ENCODE assay signal across 1 cellular context in the genomic region with DNA sequence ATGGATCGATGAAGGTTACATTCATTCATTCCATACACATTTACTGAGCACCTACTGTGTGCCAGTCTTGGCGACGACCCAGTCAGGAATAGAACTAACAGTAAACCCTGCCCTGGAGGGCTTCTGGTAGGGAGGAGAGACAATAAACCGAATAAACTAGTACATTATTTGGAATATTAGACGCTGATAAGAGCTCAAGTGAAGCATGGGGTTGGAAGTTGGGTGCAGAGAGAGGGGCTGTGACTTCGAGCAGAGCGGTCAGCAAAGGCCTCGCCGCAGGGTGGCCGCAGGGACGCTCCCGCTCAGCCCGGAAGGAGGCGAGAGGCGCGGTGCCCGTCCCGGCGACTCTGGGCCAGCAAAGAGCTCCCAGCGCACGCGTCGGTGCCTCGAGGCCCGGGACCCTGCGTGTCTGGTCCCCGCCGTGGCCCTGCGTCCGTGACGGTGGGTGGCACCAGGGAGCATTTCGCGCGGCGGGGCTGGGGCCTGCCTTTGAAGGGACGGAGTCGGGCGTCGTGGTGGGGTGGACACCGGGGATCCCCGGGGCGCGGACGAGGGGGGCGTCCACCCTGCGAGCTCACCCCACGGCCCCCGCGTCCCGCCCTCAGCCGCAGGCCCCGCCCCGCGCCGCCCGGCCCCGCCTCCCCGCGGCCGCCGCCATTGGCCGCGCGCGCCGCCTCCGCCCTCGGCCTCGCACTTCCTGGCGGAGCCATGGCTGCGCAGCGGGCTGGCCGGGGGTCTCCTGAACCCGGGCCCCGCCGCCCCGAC.
TF ChIP-seq lines count a peak whose summit lies in the region.

TSS of gene KLHL36 (plus strand) at position 682 of the 765 bp plus-strand sequence. CDS start 2,357 bp downstream, outside the sequence.

TF ChIP-seq in K562, 482 proteins besides CTCF, POLR2A, EP300 and RAD21 (continued from another document and continues in another):
- TF ChIP-seq, protein P1, sequence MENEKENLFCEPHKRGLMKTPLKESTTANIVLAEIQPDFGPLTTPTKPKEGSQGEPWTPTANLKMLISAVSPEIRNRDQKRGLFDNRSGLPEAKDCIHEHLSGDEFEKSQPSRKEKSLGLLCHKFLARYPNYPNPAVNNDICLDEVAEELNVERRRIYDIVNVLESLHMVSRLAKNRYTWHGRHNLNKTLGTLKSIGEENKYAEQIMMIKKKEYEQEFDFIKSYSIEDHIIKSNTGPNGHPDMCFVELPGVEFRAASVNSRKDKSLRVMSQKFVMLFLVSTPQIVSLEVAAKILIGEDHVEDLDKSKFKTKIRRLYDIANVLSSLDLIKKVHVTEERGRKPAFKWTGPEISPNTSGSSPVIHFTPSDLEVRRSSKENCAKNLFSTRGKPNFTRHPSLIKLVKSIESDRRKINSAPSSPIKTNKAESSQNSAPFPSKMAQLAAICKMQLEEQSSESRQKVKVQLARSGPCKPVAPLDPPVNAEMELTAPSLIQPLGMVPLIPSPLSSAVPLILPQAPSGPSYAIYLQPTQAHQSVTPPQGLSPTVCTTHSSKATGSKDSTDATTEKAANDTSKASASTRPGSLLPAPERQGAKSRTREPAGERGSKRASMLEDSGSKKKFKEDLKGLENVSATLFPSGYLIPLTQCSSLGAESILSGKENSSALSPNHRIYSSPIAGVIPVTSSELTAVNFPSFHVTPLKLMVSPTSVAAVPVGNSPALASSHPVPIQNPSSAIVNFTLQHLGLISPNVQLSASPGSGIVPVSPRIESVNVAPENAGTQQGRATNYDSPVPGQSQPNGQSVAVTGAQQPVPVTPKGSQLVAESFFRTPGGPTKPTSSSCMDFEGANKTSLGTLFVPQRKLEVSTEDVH (IDR thresholded peaks at IDR 0.05; ENCODE audit: low read depth, partially characterized antibody): no peak
- TF ChIP-seq STAT5B (CRISPR knock-in tag; IDR thresholded peaks at IDR 0.05) (no peak), ZNF589 (CRISPR knock-in tag; IDR thresholded peaks at IDR 0.05; ENCODE audit: low read depth) (0 out of 2 replicates have a peak, but pooled peaks have one; percentile 52), NR3C1 (CRISPR knock-in tag; IDR thresholded peaks at IDR 0.05) (peak; percentile 92), HDAC1 (IDR thresholded peaks at IDR 0.05) (peak in 1 of 2 experiments; percentile 86; a peak in 2 of 4 replicates), MYNN (IDR thresholded peaks at IDR 0.05) (no peak), MYNN (CRISPR knock-in tag; IDR thresholded peaks at IDR 0.05) (no peak), ZBTB7A (IDR thresholded peaks at IDR 0.05; ENCODE audit: borderline replicate concordance, control insufficient read depth, low read depth, low read length) (peak; percentile 81), BRF1 (IDR thresholded peaks at IDR 0.05; ENCODE audit: borderline replicate concordance, extremely low read depth, insufficient read length) (no peak), DDX20 (tag; IDR thresholded peaks at IDR 0.05; ENCODE audit: low read depth) (no peak), POLR3A (IDR thresholded peaks at IDR 0.05; ENCODE audit: borderline replicate concordance, extremely low read depth, insufficient read depth, insufficient read length) (no peak), FIP1L1 (IDR thresholded peaks at IDR 0.05; ENCODE audit: low read depth, low read length, poor library complexity, severe bottlenecking) (peak; percentile 49), GTF2F1 (IDR thresholded peaks at IDR 0.05; ENCODE audit: low read depth, low read length) (no peak), NR2C1 (IDR thresholded peaks at IDR 0.05) (no peak), NR2C1 (tag; IDR thresholded peaks at IDR 0.05) (no peak), ARHGAP35 (IDR thresholded peaks at IDR 0.05; ENCODE audit: partially characterized antibody) (no peak), NR1H2 (CRISPR knock-in tag; IDR thresholded peaks at IDR 0.05) (0 out of 2 replicates have a peak, but pooled peaks have one; percentile 58), HIVEP1 (CRISPR knock-in tag; IDR thresholded peaks at IDR 0.05) (no peak), GATA2 (CRISPR knock-in tag; IDR thresholded peaks at IDR 0.05) (no peak), PTTG1 (tag; IDR thresholded peaks at IDR 0.05; ENCODE audit: low read depth) (no peak), ZNF133 (CRISPR knock-in tag; IDR thresholded peaks at IDR 0.05) (no peak), ZKSCAN1 (IDR thresholded peaks at IDR 0.05; ENCODE audit: low read depth, low read length) (peak; percentile 98), HNRNPUL1 (IDR thresholded peaks at IDR 0.05; ENCODE audit: low read length) (no peak), ZBTB49 (CRISPR knock-in tag; IDR thresholded peaks at IDR 0.05; ENCODE audit: borderline replicate concordance) (peak; percentile 86; the same call in 1 of the 2 replicates), ZBTB8A (IDR thresholded peaks at IDR 0.05; ENCODE audit: partially characterized antibody) (no peak), THRB (CRISPR knock-in tag; conservative IDR thresholded peaks at IDR 0.05) (0 out of 2 replicates have a peak, but pooled peaks have one; percentile 7), ZNF212 (CRISPR knock-in tag; IDR thresholded peaks at IDR 0.05) (no peak), ZFPM2 (CRISPR knock-in tag; IDR thresholded peaks at IDR 0.05) (no peak), FOXM1 (IDR thresholded peaks at IDR 0.05; ENCODE audit: low read depth) (no peak), FOXM1 (CRISPR knock-in tag; IDR thresholded peaks at IDR 0.05; ENCODE audit: low read depth) (no peak), ZNF512 (tag; IDR thresholded peaks at IDR 0.05) (no peak), ZNF511 (CRISPR knock-in tag; IDR thresholded peaks at IDR 0.05) (peak; percentile 81), ETV5 (CRISPR knock-in tag; IDR thresholded peaks at IDR 0.05; ENCODE audit: low read depth) (no peak; the same call in 1 of the 2 replicates)
- TF ChIP-seq, protein P2, sequence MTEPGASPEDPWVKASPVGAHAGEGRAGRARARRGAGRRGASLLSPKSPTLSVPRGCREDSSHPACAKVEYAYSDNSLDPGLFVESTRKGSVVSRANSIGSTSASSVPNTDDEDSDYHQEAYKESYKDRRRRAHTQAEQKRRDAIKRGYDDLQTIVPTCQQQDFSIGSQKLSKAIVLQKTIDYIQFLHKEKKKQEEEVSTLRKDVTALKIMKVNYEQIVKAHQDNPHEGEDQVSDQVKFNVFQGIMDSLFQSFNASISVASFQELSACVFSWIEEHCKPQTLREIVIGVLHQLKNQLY (CRISPR knock-in tag; conservative IDR thresholded peaks at IDR 0.05): peak in 1 of 2 experiments; percentile 43; a peak in 1 of 4 replicates
- TF ChIP-seq, protein P3, sequence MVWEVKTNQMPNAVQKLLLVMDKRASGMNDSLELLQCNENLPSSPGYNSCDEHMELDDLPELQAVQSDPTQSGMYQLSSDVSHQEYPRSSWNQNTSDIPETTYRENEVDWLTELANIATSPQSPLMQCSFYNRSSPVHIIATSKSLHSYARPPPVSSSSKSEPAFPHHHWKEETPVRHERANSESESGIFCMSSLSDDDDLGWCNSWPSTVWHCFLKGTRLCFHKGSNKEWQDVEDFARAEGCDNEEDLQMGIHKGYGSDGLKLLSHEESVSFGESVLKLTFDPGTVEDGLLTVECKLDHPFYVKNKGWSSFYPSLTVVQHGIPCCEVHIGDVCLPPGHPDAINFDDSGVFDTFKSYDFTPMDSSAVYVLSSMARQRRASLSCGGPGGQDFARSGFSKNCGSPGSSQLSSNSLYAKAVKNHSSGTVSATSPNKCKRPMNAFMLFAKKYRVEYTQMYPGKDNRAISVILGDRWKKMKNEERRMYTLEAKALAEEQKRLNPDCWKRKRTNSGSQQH (CRISPR knock-in tag; IDR thresholded peaks at IDR 0.05): no peak
- TF ChIP-seq, protein P4, sequence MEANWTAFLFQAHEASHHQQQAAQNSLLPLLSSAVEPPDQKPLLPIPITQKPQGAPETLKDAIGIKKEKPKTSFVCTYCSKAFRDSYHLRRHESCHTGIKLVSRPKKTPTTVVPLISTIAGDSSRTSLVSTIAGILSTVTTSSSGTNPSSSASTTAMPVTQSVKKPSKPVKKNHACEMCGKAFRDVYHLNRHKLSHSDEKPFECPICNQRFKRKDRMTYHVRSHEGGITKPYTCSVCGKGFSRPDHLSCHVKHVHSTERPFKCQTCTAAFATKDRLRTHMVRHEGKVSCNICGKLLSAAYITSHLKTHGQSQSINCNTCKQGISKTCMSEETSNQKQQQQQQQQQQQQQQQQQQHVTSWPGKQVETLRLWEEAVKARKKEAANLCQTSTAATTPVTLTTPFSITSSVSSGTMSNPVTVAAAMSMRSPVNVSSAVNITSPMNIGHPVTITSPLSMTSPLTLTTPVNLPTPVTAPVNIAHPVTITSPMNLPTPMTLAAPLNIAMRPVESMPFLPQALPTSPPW (CRISPR knock-in tag; IDR thresholded peaks at IDR 0.05): peak; percentile 95
- TF ChIP-seq, protein P5, sequence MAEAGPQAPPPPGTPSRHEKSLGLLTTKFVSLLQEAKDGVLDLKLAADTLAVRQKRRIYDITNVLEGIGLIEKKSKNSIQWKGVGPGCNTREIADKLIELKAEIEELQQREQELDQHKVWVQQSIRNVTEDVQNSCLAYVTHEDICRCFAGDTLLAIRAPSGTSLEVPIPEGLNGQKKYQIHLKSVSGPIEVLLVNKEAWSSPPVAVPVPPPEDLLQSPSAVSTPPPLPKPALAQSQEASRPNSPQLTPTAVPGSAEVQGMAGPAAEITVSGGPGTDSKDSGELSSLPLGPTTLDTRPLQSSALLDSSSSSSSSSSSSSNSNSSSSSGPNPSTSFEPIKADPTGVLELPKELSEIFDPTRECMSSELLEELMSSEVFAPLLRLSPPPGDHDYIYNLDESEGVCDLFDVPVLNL (CRISPR knock-in tag; IDR thresholded peaks at IDR 0.05; ENCODE audit: low read depth): no peak
- TF ChIP-seq, protein P6, sequence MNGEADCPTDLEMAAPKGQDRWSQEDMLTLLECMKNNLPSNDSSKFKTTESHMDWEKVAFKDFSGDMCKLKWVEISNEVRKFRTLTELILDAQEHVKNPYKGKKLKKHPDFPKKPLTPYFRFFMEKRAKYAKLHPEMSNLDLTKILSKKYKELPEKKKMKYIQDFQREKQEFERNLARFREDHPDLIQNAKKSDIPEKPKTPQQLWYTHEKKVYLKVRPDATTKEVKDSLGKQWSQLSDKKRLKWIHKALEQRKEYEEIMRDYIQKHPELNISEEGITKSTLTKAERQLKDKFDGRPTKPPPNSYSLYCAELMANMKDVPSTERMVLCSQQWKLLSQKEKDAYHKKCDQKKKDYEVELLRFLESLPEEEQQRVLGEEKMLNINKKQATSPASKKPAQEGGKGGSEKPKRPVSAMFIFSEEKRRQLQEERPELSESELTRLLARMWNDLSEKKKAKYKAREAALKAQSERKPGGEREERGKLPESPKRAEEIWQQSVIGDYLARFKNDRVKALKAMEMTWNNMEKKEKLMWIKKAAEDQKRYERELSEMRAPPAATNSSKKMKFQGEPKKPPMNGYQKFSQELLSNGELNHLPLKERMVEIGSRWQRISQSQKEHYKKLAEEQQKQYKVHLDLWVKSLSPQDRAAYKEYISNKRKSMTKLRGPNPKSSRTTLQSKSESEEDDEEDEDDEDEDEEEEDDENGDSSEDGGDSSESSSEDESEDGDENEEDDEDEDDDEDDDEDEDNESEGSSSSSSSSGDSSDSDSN (IDR thresholded peaks at IDR 0.05; ENCODE audit: borderline replicate concordance in 1 of 2, low read depth in 2 of 2, low read length in 2 of 2): no peak
- TF ChIP-seq, protein P7, sequence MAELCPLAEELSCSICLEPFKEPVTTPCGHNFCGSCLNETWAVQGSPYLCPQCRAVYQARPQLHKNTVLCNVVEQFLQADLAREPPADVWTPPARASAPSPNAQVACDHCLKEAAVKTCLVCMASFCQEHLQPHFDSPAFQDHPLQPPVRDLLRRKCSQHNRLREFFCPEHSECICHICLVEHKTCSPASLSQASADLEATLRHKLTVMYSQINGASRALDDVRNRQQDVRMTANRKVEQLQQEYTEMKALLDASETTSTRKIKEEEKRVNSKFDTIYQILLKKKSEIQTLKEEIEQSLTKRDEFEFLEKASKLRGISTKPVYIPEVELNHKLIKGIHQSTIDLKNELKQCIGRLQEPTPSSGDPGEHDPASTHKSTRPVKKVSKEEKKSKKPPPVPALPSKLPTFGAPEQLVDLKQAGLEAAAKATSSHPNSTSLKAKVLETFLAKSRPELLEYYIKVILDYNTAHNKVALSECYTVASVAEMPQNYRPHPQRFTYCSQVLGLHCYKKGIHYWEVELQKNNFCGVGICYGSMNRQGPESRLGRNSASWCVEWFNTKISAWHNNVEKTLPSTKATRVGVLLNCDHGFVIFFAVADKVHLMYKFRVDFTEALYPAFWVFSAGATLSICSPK (IDR thresholded peaks at IDR 0.05; ENCODE audit: borderline replicate concordance): no peak
